14 cellular contexts compared by ENCODE assay signal in the genomic region with DNA sequence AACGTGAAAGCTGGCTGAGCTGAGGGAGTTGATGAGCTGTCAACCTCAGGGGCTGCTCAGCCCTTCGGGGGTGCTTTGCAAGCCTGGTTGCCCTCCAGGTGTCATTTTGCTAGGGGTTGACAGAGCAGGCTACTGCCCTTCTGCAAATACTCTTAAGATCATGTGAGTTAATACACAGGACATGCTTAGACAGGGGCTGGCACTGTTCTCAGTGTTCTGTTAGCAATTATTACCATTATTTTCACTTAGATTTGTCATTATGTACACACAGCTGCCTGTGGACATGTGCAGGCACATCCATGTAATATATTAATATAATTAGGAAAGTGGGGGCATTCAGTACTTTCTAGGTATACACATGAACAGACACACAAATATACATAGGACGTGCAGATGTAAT.
"Had no signal": no experiment of that assay in that cellular context is flagged by ENCODE, and none has a peak within 500 bp of the region (broad histone marks: within the 10 kb centered on the region; RNA-seq: fewer than 3 reads in every experiment).

No MANE protein-coding gene starts in this region.

- DNase-seq: activated CD4-positive, alpha-beta T cell treated with anti-CD3 and anti-CD28 coated beads for 36 hours; activated CD8-positive, alpha-beta memory T cell treated with anti-CD3 and anti-CD28 coated beads, Interleukin-2, amount 50 U/mL, for 4 hours; activated CD8-positive, alpha-beta T cell treated with anti-CD3 and anti-CD28 coated beads for 36 hours; activated effector memory CD4-positive, alpha-beta T cell treated with anti-CD3 and anti-CD28 coated beads, Interleukin-2, amount 50 U/mL, for 16 hours; activated T-cell treated with anti-CD3 and anti-CD28 coated beads, Interleukin-2, amount 50 U/mL, for 48 hours; adrenal gland; dorsolateral prefrontal cortex; esophagus squamous epithelium; head of caudate nucleus; immature natural killer cell; stimulated activated CD4-positive, alpha-beta T cell treated with anti-CD3 and anti-CD28 coated beads, Interleukin-12 subunit alpha, Interleukin-12 subunit beta, amount 100 ng/mL, for 4 hours; stimulated activated CD4-positive, alpha-beta T cell treated with anti-CD3 and anti-CD28 coated beads, Interleukin-2, amount 100 ng/mL, for 24 hours; stomach; tibial artery had no signal

- H3K27ac ChIP-seq: adrenal gland, dorsolateral prefrontal cortex, esophagus squamous epithelium, stomach, tibial artery had no signal
